ENCODE assay signal across 13 cellular contexts in genomic region chr3:136932518-136932917, GRCh38. TPM values are rescaled to one million over a fixed set of nuclear protein-coding genes. Genes with fewer than 3 reads are reported as not detected.
DNase-seq lines count a peak whose midpoint lies in the region; ATAC-seq and TF ChIP-seq lines count a peak whose summit lies in the region.
"Had no signal": no experiment of that assay in that cellular context is flagged by ENCODE, and none has a peak within 500 bp of the region (broad histone marks: within the 10 kb centered on the region; RNA-seq: fewer than 3 reads in every experiment).

No MANE protein-coding gene starts in this region.

- no peak overlapping the region for H3K4me3 Mint-ChIP-seq in T-helper 2 cell treated with Interferon-gamma antibody and Interleukin-4, amounts not matched to agents 5 μg/mL and 100 μg/mL, for 36 hours
- H3K4me3 Mint-ChIP-seq in natural killer cell treated with Interleukin-12 subunit alpha and Interleukin-12 subunit beta and Interleukin-15 and Interleukin-18, amount 100 ng/mL, for 72 hours = no peak overlapping the region
- H3K4me3 Mint-ChIP-seq: activated naive CD8-positive, alpha-beta T cell treated with anti-CD3 and anti-CD28 coated beads, Interleukin-2, amount 10 ng/mL, durations not matched to agents 7 days and 5 days had no signal

- TF ChIP-seq CTCF in choroid plexus epithelial cell (conservative IDR thresholded peaks at IDR 0.05; ENCODE audit: low read depth, low read length) = no peak

- ATAC-seq in HG02610 (IDR thresholded peaks at IDR 0.05; ENCODE audit: unreplicated experiment) = peak; percentile 56
- ATAC-seq in natural killer cell treated with Interleukin-12 subunit alpha and Interleukin-12 subunit beta and Interleukin-15 and Interleukin-18, amount 100 ng/mL, for 72 hours = no peak
- no peak for ATAC-seq in HG03097 (IDR thresholded peaks at IDR 0.05; ENCODE audit: low FRiP score, unreplicated experiment)
- no peak for ATAC-seq in HG03354 (IDR thresholded peaks at IDR 0.05; ENCODE audit: poor library complexity, severe bottlenecking, unreplicated experiment)

- peaks cover 64% of the 10 kb centered on the region for H3K36me3 Mint-ChIP-seq in T-helper 2 cell treated with Interferon-gamma antibody and Interleukin-4, amounts not matched to agents 5 μg/mL and 100 μg/mL, for 36 hours (ENCODE audit: low read depth)
- H3K36me3 Mint-ChIP-seq in natural killer cell treated with Interleukin-12 subunit alpha and Interleukin-12 subunit beta and Interleukin-15 and Interleukin-18, amount 100 ng/mL, for 72 hours = peaks cover 8% of the 10 kb centered on the region

- peak overlapping the region; percentile 60 for H3K27ac Mint-ChIP-seq in T-helper 2 cell treated with Interferon-gamma antibody and Interleukin-4, amounts not matched to agents 5 μg/mL and 100 μg/mL, for 36 hours
- H3K27ac Mint-ChIP-seq in natural killer cell treated with Interleukin-12 subunit alpha and Interleukin-12 subunit beta and Interleukin-15 and Interleukin-18, amount 100 ng/mL, for 72 hours = peak overlapping the region; percentile 63 to 91
- H3K27ac Mint-ChIP-seq: activated naive CD8-positive, alpha-beta T cell treated with anti-CD3 and anti-CD28 coated beads, Interleukin-2, amount 10 ng/mL, durations not matched to agents 7 days and 5 days had no signal

- H3K27me3 Mint-ChIP-seq in T-helper 2 cell treated with Interferon-gamma antibody and Interleukin-4, amounts not matched to agents 5 μg/mL and 100 μg/mL, for 36 hours (ENCODE audit: low read depth) = no peaks in the 10 kb centered on the region
- no peaks in the 10 kb centered on the region for H3K27me3 Mint-ChIP-seq in natural killer cell treated with Interleukin-12 subunit alpha and Interleukin-12 subunit beta and Interleukin-15 and Interleukin-18, amount 100 ng/mL, for 72 hours
- H3K27me3 Mint-ChIP-seq: activated naive CD8-positive, alpha-beta T cell treated with anti-CD3 and anti-CD28 coated beads, Interleukin-2, amount 10 ng/mL, durations not matched to agents 7 days and 5 days had no signal

- peaks cover 11% of the 10 kb centered on the region for H3K9me3 Mint-ChIP-seq in T-helper 2 cell treated with Interferon-gamma antibody and Interleukin-4, amounts not matched to agents 5 μg/mL and 100 μg/mL, for 36 hours
- H3K9me3 Mint-ChIP-seq in natural killer cell treated with Interleukin-12 subunit alpha and Interleukin-12 subunit beta and Interleukin-15 and Interleukin-18, amount 100 ng/mL, for 72 hours = no peaks in the 10 kb centered on the region

- peaks cover 31% of the 10 kb centered on the region for H3K4me1 Mint-ChIP-seq in T-helper 2 cell treated with Interferon-gamma antibody and Interleukin-4, amounts not matched to agents 5 μg/mL and 100 μg/mL, for 36 hours (ENCODE audit: low read depth)
- peaks cover 40 to 41% of the 10 kb centered on the region in 2 donors for H3K4me1 Mint-ChIP-seq in natural killer cell treated with Interleukin-12 subunit alpha and Interleukin-12 subunit beta and Interleukin-15 and Interleukin-18, amount 100 ng/mL, for 72 hours (ENCODE audit: low read depth in 2 of 2)

- no peak for DNase-seq in T-helper 2 cell treated with Interferon-gamma antibody and Interleukin-4, amounts not matched to agents 5 μg/mL and 100 μg/mL, for 36 hours (ENCODE audit: low spot score)
- no peak for DNase-seq in T-helper 2 cell
- DNase-seq in choroid plexus epithelial cell (ENCODE audit: low read depth) = peak; percentile 74
- DNase-seq in natural killer cell treated with Interleukin-12 subunit alpha and Interleukin-12 subunit beta and Interleukin-15 and Interleukin-18, amount 100 ng/mL, for 72 hours (ENCODE audit: low spot score) = no peak
- DNase-seq in GM19240 (ENCODE audit: insufficient read length, low spot score) = no peak
- DNase-seq: activated naive CD8-positive, alpha-beta T cell treated with anti-CD3 and anti-CD28 coated beads, Interleukin-2, amount 10 ng/mL, durations not matched to agents 7 days and 5 days; MM.1S; right lobe of liver; stimulated activated CD8-positive, alpha-beta memory T cell treated with anti-CD3 and anti-CD28 coated beads, Interleukin-4, amount 100 ng/mL, for 48 hours had no signal

- no peak overlapping the region for H3K4me3 ChIP-seq in choroid plexus epithelial cell (ENCODE audit: low read depth, low read length)
- H3K4me3 ChIP-seq: lung, right lobe of liver had no signal

RNA-seq across cellular contexts. Expression of gene IL20RB, which starts 25.3 kb away (rescaled TPM):
- 1 to 10 TPM; 3.4 to 8.7 TPM for total RNA-seq in natural killer cell treated with Interleukin-12 subunit alpha and Interleukin-12 subunit beta and Interleukin-15 and Interleukin-18, amount 100 ng/mL, for 72 hours
